9 cellular contexts compared by ENCODE assay signal in the genomic region with DNA sequence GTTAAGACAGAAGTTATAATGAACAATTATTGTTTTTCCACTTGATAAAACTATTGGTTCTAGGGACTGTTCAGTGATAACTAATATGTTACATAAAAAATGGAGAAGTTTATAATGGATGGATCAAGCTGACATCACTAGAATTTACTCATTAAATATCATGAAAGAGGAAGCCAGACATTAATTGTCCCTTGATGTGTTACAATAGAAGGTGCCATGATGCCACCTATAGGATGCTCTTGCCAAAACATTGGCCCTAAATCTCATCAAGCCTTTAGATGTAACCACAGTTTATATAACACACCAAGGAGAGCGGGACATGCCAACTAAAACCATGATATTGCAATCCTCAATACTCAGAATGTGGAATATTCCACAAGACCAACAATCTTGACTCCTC.
DNase-seq lines count a peak whose midpoint lies in the region; ATAC-seq and TF ChIP-seq lines count a peak whose summit lies in the region.
"Had no signal": no experiment of that assay in that cellular context is flagged by ENCODE, and none has a peak within 500 bp of the region (broad histone marks: within the 10 kb centered on the region; RNA-seq: fewer than 3 reads in every experiment).

No MANE protein-coding gene starts in this region.

- peak; percentile 38 for DNase-seq in DMS153 treated with DMSO at 0.1 percent for 48 hours (lab: John Stamatoyannopoulos, UW; ENCODE audit: unreplicated experiment)
- DNase-seq in SK-MEL-5 (ENCODE audit: low read depth, low spot score): peak; percentile 52
- DNase-seq in iPS-NIHi7 (ENCODE audit: extremely low spot score): peak; percentile 22
- DNase-seq in G401 (ENCODE audit: low spot score): no peak
- no peak for DNase-seq in T1000 (lab: John Stamatoyannopoulos, UW)
- DNase-seq in medulla oblongata (ENCODE audit: extremely low spot score): no peak
- DNase-seq: lower lobe of right lung had no signal

- ATAC-seq in activated CD4-positive, CD25-positive, alpha-beta regulatory T cell treated with anti-CD3 and anti-CD28 coated beads, Interleukin-2, amount 50 U/mL, for 24 hours: no peak
- ATAC-seq: lower lobe of right lung had no signal

- in situ Hi-C loops in SK-MEL-5 (cut with HindIII; ENCODE audit: low pct_unique_long_range_greater_than_20kb, low sequenced_read_pairs) (no loop called here), G401 (cut with HindIII; ENCODE audit: low sequenced_read_pairs) (no loop called here)

- peak; percentile 62 for TF ChIP-seq CTCF in LNCAP (IDR thresholded peaks at IDR 0.05)

Comparison
In these comparisons a context has a peak if more than half of its experiments do, and no peak if none do; other contexts are left out.
1. DNase-seq: peak in DMS153 treated with DMSO at 0.1 percent for 48 hours (single experiment), SK-MEL-5 (single experiment) and iPS-NIHi7 (single experiment); none in G401 (single experiment), T1000 (single experiment) and medulla oblongata (single experiment).